39 cellular contexts compared by ENCODE assay signal in genomic region chr1:226593541-226593940, GRCh38. TPM values are rescaled to one million over a fixed set of nuclear protein-coding genes. Genes with fewer than 3 reads are reported as not detected.
"Had no signal": no experiment of that assay in that cellular context is flagged by ENCODE, and none has a peak within 500 bp of the region (broad histone marks: within the 10 kb centered on the region; RNA-seq: fewer than 3 reads in every experiment).

No MANE protein-coding gene starts in this region.

- H3K9me3 ChIP-seq: adrenal gland, breast epithelium, esophagus squamous epithelium had no signal

- H3K4me1 ChIP-seq: breast epithelium had no signal

- H3K36me3 ChIP-seq: adrenal gland, breast epithelium, cardiac muscle cell, esophagus squamous epithelium, gastroesophageal sphincter, heart right ventricle had no signal

- H3K9me3 Mint-ChIP-seq: activated CD4-positive, alpha-beta memory T cell treated with anti-CD3 and anti-CD28 coated beads for 36 hours; activated CD4-positive, alpha-beta T cell treated with anti-CD3 and anti-CD28 coated beads, Interleukin-2, amount 10 ng/mL, durations not matched to agents 24 days and 14 days; activated naive CD4-positive, alpha-beta T cell treated with anti-CD3 and anti-CD28 coated beads, Interleukin-2, amount 10 ng/mL, durations not matched to agents 7 days and 5 days; activated T-helper 1 cell treated with anti-CD3 and anti-CD28 coated beads, Interleukin-12 subunit alpha, Interleukin-12 subunit beta, Interleukin-2, Interleukin-4 antibody, amounts not matched to agents 30 ng/mL and 10 ng/mL and 1 ng/mL, durations not matched to agents 14 hours and 24 hours and 36 hours; effector memory CD8-positive, alpha-beta T cell had no signal

- H3K27ac ChIP-seq: adrenal gland, breast epithelium, cardiac muscle cell, epithelial cell of prostate, esophagus squamous epithelium, gastroesophageal sphincter, heart right ventricle, hepatocyte had no signal

- H2AFZ ChIP-seq: hepatocyte had no signal

- FAIRE-seq: colon, endometrium, endothelial cell of umbilical vein had no signal

- H3K36me3 Mint-ChIP-seq: activated CD4-positive, alpha-beta memory T cell treated with anti-CD3 and anti-CD28 coated beads for 36 hours; activated CD8-positive, alpha-beta memory T cell treated with anti-CD3 and anti-CD28 coated beads, Interleukin-2, amount 10 ng/mL, durations not matched to agents 7 days and 5 days; activated naive CD4-positive, alpha-beta T cell treated with anti-CD3 and anti-CD28 coated beads, Interleukin-2, amount 10 ng/mL, durations not matched to agents 7 days and 5 days; activated naive CD4-positive, alpha-beta T cell treated with anti-CD3 and anti-CD28 coated beads, Interleukin-2, amount 50 U/mL, for 72 hours had no signal

- H3K27me3 ChIP-seq: adrenal gland, breast epithelium, cardiac muscle cell, esophagus squamous epithelium, gastroesophageal sphincter, heart right ventricle, hepatocyte had no signal

- H3K4me3 ChIP-seq: adrenal gland, breast epithelium, cardiac muscle cell, esophagus squamous epithelium, gastroesophageal sphincter, heart right ventricle, hepatocyte had no signal

- H3K27ac Mint-ChIP-seq: activated CD4-positive, alpha-beta memory T cell treated with anti-CD3 and anti-CD28 coated beads for 36 hours; activated CD4-positive, alpha-beta T cell treated with anti-CD3 and anti-CD28 coated beads for 36 hours; activated CD4-positive, alpha-beta T cell treated with anti-CD3 and anti-CD28 coated beads, Interleukin-2, amount 10 ng/mL, durations not matched to agents 24 days and 14 days; activated CD8-positive, alpha-beta memory T cell treated with anti-CD3 and anti-CD28 coated beads, Interleukin-2, amount 10 ng/mL, durations not matched to agents 7 days and 5 days; activated CD8-positive, alpha-beta T cell treated with anti-CD3 and anti-CD28 coated beads, Interleukin-2, amount 10 ng/mL, durations not matched to agents 7 days and 5 days; activated naive CD4-positive, alpha-beta T cell treated with anti-CD3 and anti-CD28 coated beads, Interleukin-2, amount 10 ng/mL, durations not matched to agents 7 days and 5 days; activated naive CD4-positive, alpha-beta T cell treated with anti-CD3 and anti-CD28 coated beads, Interleukin-2, amount 50 U/mL, for 72 hours; activated T-helper 1 cell treated with anti-CD3 and anti-CD28 coated beads, Interleukin-12 subunit alpha, Interleukin-12 subunit beta, Interleukin-2, Interleukin-4 antibody, amounts not matched to agents 30 ng/mL and 10 ng/mL and 1 ng/mL, durations not matched to agents 14 hours and 24 hours and 36 hours; brain; effector memory CD8-positive, alpha-beta T cell had no signal

- H3K4me3 Mint-ChIP-seq: activated CD4-positive, alpha-beta memory T cell treated with anti-CD3 and anti-CD28 coated beads for 36 hours; activated CD4-positive, alpha-beta T cell treated with anti-CD3 and anti-CD28 coated beads for 36 hours; activated CD4-positive, alpha-beta T cell treated with anti-CD3 and anti-CD28 coated beads, Interleukin-2, amount 10 ng/mL, durations not matched to agents 24 days and 14 days; activated CD8-positive, alpha-beta memory T cell treated with anti-CD3 and anti-CD28 coated beads, Interleukin-2, amount 10 ng/mL, durations not matched to agents 7 days and 5 days; activated CD8-positive, alpha-beta T cell treated with anti-CD3 and anti-CD28 coated beads, Interleukin-2, amount 10 ng/mL, durations not matched to agents 7 days and 5 days; activated naive CD4-positive, alpha-beta T cell treated with anti-CD3 and anti-CD28 coated beads, Interleukin-2, amount 10 ng/mL, durations not matched to agents 7 days and 5 days; activated T-helper 1 cell treated with anti-CD3 and anti-CD28 coated beads, Interleukin-12 subunit alpha, Interleukin-12 subunit beta, Interleukin-2, Interleukin-4 antibody, amounts not matched to agents 30 ng/mL and 10 ng/mL and 1 ng/mL, durations not matched to agents 14 hours and 24 hours and 36 hours; brain; effector memory CD8-positive, alpha-beta T cell had no signal

- H3K4me1 Mint-ChIP-seq: activated CD4-positive, alpha-beta T cell treated with anti-CD3 and anti-CD28 coated beads for 36 hours; activated CD4-positive, alpha-beta T cell treated with anti-CD3 and anti-CD28 coated beads, Interleukin-2, amount 10 ng/mL, durations not matched to agents 24 days and 14 days; activated CD8-positive, alpha-beta memory T cell treated with anti-CD3 and anti-CD28 coated beads, Interleukin-2, amount 10 ng/mL, durations not matched to agents 7 days and 5 days; activated naive CD4-positive, alpha-beta T cell treated with anti-CD3 and anti-CD28 coated beads, Interleukin-2, amount 10 ng/mL, durations not matched to agents 7 days and 5 days had no signal

- DNase-seq: activated CD4-positive, alpha-beta memory T cell treated with anti-CD3 and anti-CD28 coated beads for 36 hours; activated CD4-positive, alpha-beta T cell treated with anti-CD3 and anti-CD28 coated beads for 36 hours; activated CD4-positive, alpha-beta T cell treated with anti-CD3 and anti-CD28 coated beads, Interleukin-2, amount 10 ng/mL, durations not matched to agents 24 days and 14 days; activated CD4-positive, CD25-positive, alpha-beta regulatory T cell; activated CD4-positive, CD25-positive, alpha-beta regulatory T cell treated with anti-CD3 and anti-CD28 coated beads, Interleukin-2, amount 50 U/mL, for 72 hours; activated CD8-positive, alpha-beta memory T cell treated with anti-CD3 and anti-CD28 coated beads, Interleukin-2, amount 10 ng/mL, durations not matched to agents 7 days and 5 days; activated CD8-positive, alpha-beta memory T cell treated with anti-CD3 and anti-CD28 coated beads, Interleukin-2, amount 50 U/mL, for 4 hours; activated CD8-positive, alpha-beta T cell treated with anti-CD3 and anti-CD28 coated beads, Interleukin-2, amount 10 ng/mL, durations not matched to agents 7 days and 5 days; activated gamma-delta T cell; activated naive CD4-positive, alpha-beta T cell; activated naive CD4-positive, alpha-beta T cell treated with anti-CD3 and anti-CD28 coated beads, Interleukin-2, amount 10 ng/mL, durations not matched to agents 7 days and 5 days; activated T-cell treated with anti-CD3 and anti-CD28 coated beads, Interleukin-2, amount 50 U/mL, for 1 hour; activated T-cell treated with anti-CD3 and anti-CD28 coated beads, Interleukin-2, amount 50 U/mL, for 48 hours; adrenal gland; amygdala; aorta; central memory CD4-positive, alpha-beta T cell; cortex of kidney; dermis blood vessel endothelial cell; effector CD4-positive, alpha-beta T cell; effector memory CD8-positive, alpha-beta T cell; esophagus squamous epithelium; foreskin melanocyte; heart right ventricle; T-helper 2 cell had no signal

- ATAC-seq: activated CD4-positive, alpha-beta T cell treated with anti-CD3 and anti-CD28 coated beads for 36 hours; activated CD8-positive, alpha-beta memory T cell treated with anti-CD3 and anti-CD28 coated beads, Interleukin-2, amount 10 ng/mL, durations not matched to agents 7 days and 5 days; activated CD8-positive, alpha-beta T cell treated with anti-CD3 and anti-CD28 coated beads, Interleukin-2, amount 10 ng/mL, durations not matched to agents 7 days and 5 days; activated naive CD4-positive, alpha-beta T cell treated with anti-CD3 and anti-CD28 coated beads, Interleukin-2, amount 50 U/mL, for 72 hours; effector memory CD8-positive, alpha-beta T cell; gastroesophageal sphincter; heart right ventricle had no signal

- H3K79me2 ChIP-seq: hepatocyte had no signal

- H3K4me2 ChIP-seq: hepatocyte had no signal

RNA-seq across cellular contexts. Expression of gene STUM, which starts 45.0 kb away (rescaled TPM):
- total RNA-seq: activated CD4-positive, alpha-beta memory T cell treated with anti-CD3 and anti-CD28 coated beads for 36 hours; activated CD4-positive, alpha-beta T cell treated with anti-CD3 and anti-CD28 coated beads for 36 hours; activated CD4-positive, alpha-beta T cell treated with anti-CD3 and anti-CD28 coated beads, Interleukin-2, amount 10 ng/mL, durations not matched to agents 24 days and 14 days; activated CD8-positive, alpha-beta memory T cell treated with anti-CD3 and anti-CD28 coated beads for 36 hours; activated CD8-positive, alpha-beta memory T cell treated with anti-CD3 and anti-CD28 coated beads, Interleukin-2, amount 10 ng/mL, durations not matched to agents 7 days and 5 days; activated CD8-positive, alpha-beta T cell treated with anti-CD3 and anti-CD28 coated beads, Interleukin-2, amount 10 ng/mL, durations not matched to agents 7 days and 5 days; activated naive CD4-positive, alpha-beta T cell treated with anti-CD3 and anti-CD28 coated beads, Interleukin-2, amount 50 U/mL, for 72 hours; activated T-helper 1 cell treated with anti-CD3 and anti-CD28 coated beads, Interleukin-12 subunit alpha, Interleukin-12 subunit beta, Interleukin-2, Interleukin-4 antibody, amounts not matched to agents 30 ng/mL and 10 ng/mL and 1 ng/mL, durations not matched to agents 14 hours and 24 hours and 36 hours; endothelial cell of umbilical vein; fibroblast of lung; T-helper 1 cell treated with Interleukin-12 subunit alpha and Interleukin-12 subunit beta and Interleukin-4 antibody, amounts not matched to agents 30 ng/mL and 1 ng/mL, for 36 hours had no signal
- polyA plus RNA-seq: endothelial cell of umbilical vein, hepatocyte had no signal
